Comparison of ENCODE assay signal across 7 cellular contexts in genomic region chr1:29845910-29846309, GRCh38.
"Had no signal": no experiment of that assay in that cellular context is flagged by ENCODE, and none has a peak within 500 bp of the region (broad histone marks: within the 10 kb centered on the region; RNA-seq: fewer than 3 reads in every experiment).

No MANE protein-coding gene starts in this region.

- H3K36me3 ChIP-seq: HAP-1 had no signal

- H3K4me1 ChIP-seq: HAP-1 had no signal

- FAIRE-seq: HepG2 had no signal

- H3K4me3 ChIP-seq: GM23338, HAP-1 had no signal

- H2AFZ ChIP-seq: GM23338 had no signal

- H3K27ac ChIP-seq: HL-60 had no signal

- H3K4me2 ChIP-seq: GM23338 had no signal

- ATAC-seq: GM23338, HCT116, HepG2 had no signal

- DNase-seq: H7, KBM-7 had no signal
